Comparison of ENCODE assay signal across 8 cellular contexts in genomic region chr7:11557627-11558026, GRCh38.
A peak's percentile ranks its signal among the peaks of the same experiment; 100 is the strongest.
DNase-seq lines count a peak whose midpoint lies in the region; ATAC-seq lines count a peak whose summit lies in the region.

No MANE protein-coding gene starts in this region.

- DNase-seq in Ammon's horn (ENCODE audit: low spot score) (peak; percentile 20), RKO (ENCODE audit: low spot score) (peak; percentile 69), islet precursor cell (peak; percentile 76), NCI-H774 (lab: John Stamatoyannopoulos, UW) (no peak), AG08395 (ENCODE audit: low spot score) (no peak)
- no peak for DNase-seq in activated CD4-positive, alpha-beta T cell treated with anti-CD3 and anti-CD28 coated beads, Interleukin-2, amount 50 U/mL, for 4 hours

- ATAC-seq in GM19351 (IDR thresholded peaks at IDR 0.05; ENCODE audit: unreplicated experiment), result peak; percentile 99
- peak; percentile 99 for ATAC-seq in HG03280 (IDR thresholded peaks at IDR 0.05; ENCODE audit: unreplicated experiment)

Comparison
In these comparisons a context has a peak if more than half of its experiments do, and no peak if none do; other contexts are left out.
1. DNase-seq: peak in Ammon's horn (single experiment), RKO (single experiment) and islet precursor cell (single experiment); none in activated CD4-positive, alpha-beta T cell treated with anti-CD3 and anti-CD28 coated beads, Interleukin-2, amount 50 U/mL, for 4 hours (0 of 2), NCI-H774 (single experiment) and AG08395 (single experiment).